In genomic region chr15:92294759-92295158, GRCh38 we compare ENCODE assay signal across 14 cellular contexts.
"Had no signal": no experiment of that assay in that cellular context is flagged by ENCODE, and none has a peak within 500 bp of the region (broad histone marks: within the 10 kb centered on the region; RNA-seq: fewer than 3 reads in every experiment).

No MANE protein-coding gene starts in this region.

- ATAC-seq: body of pancreas, heart right ventricle, left lobe of liver, natural killer cell, right lobe of liver had no signal

- H3K27me3 ChIP-seq: body of pancreas, right lobe of liver had no signal

- DNase-seq: activated CD4-positive, alpha-beta T cell treated with anti-CD3 and anti-CD28 coated beads, Interleukin-2, amount 10 ng/mL, durations not matched to agents 7 days and 5 days; body of pancreas; central memory CD4-positive, alpha-beta T cell; cortex of kidney; effector CD8-positive, alpha-beta T cell; heart right ventricle; islet precursor cell; mammary epithelial cell; natural killer cell; occipital lobe; right lobe of liver; stimulated activated CD4-positive, alpha-beta T cell treated with anti-CD3 and anti-CD28 coated beads, Interleukin-2, amount 100 ng/mL, for 48 hours had no signal

- H3K4me1 ChIP-seq: body of pancreas, prostate gland, right lobe of liver had no signal

- H3K4me3 ChIP-seq: body of pancreas, heart right ventricle, prostate gland, right lobe of liver had no signal

- H3K36me3 ChIP-seq: heart right ventricle, prostate gland, right lobe of liver had no signal

- H3K9me3 ChIP-seq: body of pancreas, heart right ventricle, prostate gland, right lobe of liver had no signal

- H3K27ac ChIP-seq: body of pancreas, heart right ventricle, prostate gland, right lobe of liver had no signal
